8 cellular contexts compared by ENCODE assay signal in genomic region chr14:106459971-106460730, GRCh38.
A peak's percentile ranks its signal among the peaks of the same experiment; 100 is the strongest.
DNase-seq lines count a peak whose midpoint lies in the region; TF ChIP-seq lines count a peak whose summit lies in the region.

No MANE protein-coding gene starts in this region.

- intact Hi-C loops in posterior cingulate gyrus (cut with DNase I), result no loop called here
- intact Hi-C loops in ascending aorta (cut with DNase I), result no loop called here

- H3K27me3 ChIP-seq in Peyer's patch (no peaks in the 10 kb centered on the region), suprapubic skin (no peaks in the 10 kb centered on the region), ascending aorta (no peaks in the 10 kb centered on the region)

- no peak for TF ChIP-seq EP300 in suprapubic skin (IDR thresholded peaks at IDR 0.05)

- no peak overlapping the region for H3K4me3 ChIP-seq in Peyer's patch
- H3K4me3 ChIP-seq in suprapubic skin, result no peak overlapping the region
- no peak overlapping the region for H3K4me3 ChIP-seq in ascending aorta

- no peaks in the 10 kb centered on the region for H3K9me3 ChIP-seq in Peyer's patch
- H3K9me3 ChIP-seq in suprapubic skin, result no peaks in the 10 kb centered on the region
- no peaks in the 10 kb centered on the region for H3K9me3 ChIP-seq in ascending aorta

- 85% methylated on average over 40 of the region's 40 CpGs for WGBS in suprapubic skin

- no peaks in the 10 kb centered on the region for H3K36me3 ChIP-seq in Peyer's patch
- no peaks in the 10 kb centered on the region for H3K36me3 ChIP-seq in suprapubic skin
- no peaks in the 10 kb centered on the region for H3K36me3 ChIP-seq in ascending aorta

- H3K4me1 ChIP-seq in Peyer's patch (no peaks in the 10 kb centered on the region), suprapubic skin (no peaks in the 10 kb centered on the region), ascending aorta (no peaks in the 10 kb centered on the region)

- TF ChIP-seq CTCF in Peyer's patch (IDR thresholded peaks at IDR 0.05) (peak in 5 of 6 experiments; percentile 22 to 44 (median 33)), suprapubic skin (IDR thresholded peaks at IDR 0.05) (peak in 1 of 2 donors; percentile 19), ascending aorta (IDR thresholded peaks at IDR 0.05) (no peak)

- DNase-seq in GM19240 (ENCODE audit: insufficient read length, low spot score) (peak; percentile 43), Peyer's patch (peak in 2 of 3 donors; percentile 28 to 65), posterior cingulate gyrus (no peak), NCI-H2227 treated with DMSO at 0.1 percent for 48 hours (lab: John Stamatoyannopoulos, UW) (no peak), suprapubic skin (ENCODE audit: low spot score in 2 of 2) (no peak), ascending aorta (ENCODE audit: low spot score in 2 of 2) (no peak)
- peak; percentile 62 for DNase-seq in activated T-helper 9 cell treated with anti-CD3 and anti-CD28 coated beads, Interleukin-2, amount 50 U/mL, for 16 hours (ENCODE audit: low read depth)
- DNase-seq in stimulated activated CD4-positive, alpha-beta T cell treated with anti-CD3 and anti-CD28 coated beads, TNF-alpha, amount 100 ng/mL, for 4 hours (ENCODE audit: low read depth in 3 of 3), result peak; percentile 16 to 47 (median 31)

- H3K27ac ChIP-seq in Peyer's patch (no peak overlapping the region), suprapubic skin (no peak overlapping the region), ascending aorta (no peak overlapping the region)

- TF ChIP-seq POLR2A in Peyer's patch (IDR thresholded peaks at IDR 0.05) (no peak), suprapubic skin (IDR thresholded peaks at IDR 0.05) (no peak)

Comparison
In these comparisons a context has a peak if more than half of its experiments do, and no peak if none do; other contexts are left out.
1. DNase-seq: peak in GM19240 (single experiment), Peyer's patch (2 of 3), activated T-helper 9 cell treated with anti-CD3 and anti-CD28 coated beads, Interleukin-2, amount 50 U/mL, for 16 hours (single experiment) and stimulated activated CD4-positive, alpha-beta T cell treated with anti-CD3 and anti-CD28 coated beads, TNF-alpha, amount 100 ng/mL, for 4 hours (3 of 3); none in posterior cingulate gyrus (0 of 10), NCI-H2227 treated with DMSO at 0.1 percent for 48 hours (single experiment), suprapubic skin (0 of 2) and ascending aorta (0 of 2).
2. CTCF ChIP-seq: peak in Peyer's patch (5 of 6); none in ascending aorta (0 of 3).